In the genomic region with DNA sequence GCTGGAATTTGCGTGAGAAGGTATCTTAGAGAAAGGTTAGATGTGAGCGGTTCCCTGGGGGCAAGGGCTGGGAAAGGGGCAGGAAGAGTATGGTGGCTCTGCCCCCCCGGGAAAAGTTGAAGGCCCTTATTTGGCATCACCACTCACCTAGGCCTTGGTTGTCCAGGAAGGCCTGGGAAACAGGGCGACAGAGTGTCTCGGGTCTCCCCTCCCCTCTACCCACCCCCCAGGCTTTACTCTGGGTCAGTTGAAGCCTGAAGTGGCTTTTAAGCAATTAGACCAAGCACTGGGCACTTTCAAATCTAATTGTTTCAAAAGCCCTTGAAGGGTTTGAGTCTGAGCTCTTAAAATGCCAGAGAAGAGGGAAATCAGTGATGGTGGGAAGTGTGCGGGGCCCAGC, we compare ENCODE assay signal across 28 cellular contexts.
"Had no signal": no experiment of that assay in that cellular context is flagged by ENCODE, and none has a peak within 500 bp of the region (broad histone marks: within the 10 kb centered on the region; RNA-seq: fewer than 3 reads in every experiment).

No MANE protein-coding gene starts in this region.

- H3K9me3 ChIP-seq: SK-N-SH had no signal

- H3K4me2 ChIP-seq: SK-N-SH had no signal

- H3K27me3 ChIP-seq: brain microvascular endothelial cell had no signal

- FAIRE-seq: colon had no signal

- H3K36me3 ChIP-seq: brain microvascular endothelial cell had no signal

- H3K27ac ChIP-seq: brain microvascular endothelial cell, VCaP had no signal

- DNase-seq: activated CD4-positive, alpha-beta memory T cell treated with anti-CD3 and anti-CD28 coated beads, Interleukin-2, amount 10 ng/mL, durations not matched to agents 7 days and 5 days; activated CD4-positive, alpha-beta T cell treated with anti-CD3 and anti-CD28 coated beads, Interleukin-2, amount 50 U/mL, for 1 hour; activated CD4-positive, CD25-positive, alpha-beta regulatory T cell; activated CD8-positive, alpha-beta memory T cell treated with anti-CD3 and anti-CD28 coated beads, Interleukin-2, amount 50 U/mL, for 4 hours; activated effector memory CD4-positive, alpha-beta T cell treated with anti-CD3 and anti-CD28 coated beads, Interleukin-2, amount 50 U/mL, for 16 hours; activated naive CD4-positive, alpha-beta T cell treated with Interleukin-2 at 50 U/mL for 16 hours; activated naive CD8-positive, alpha-beta T cell treated with anti-CD3 and anti-CD28 coated beads, Interleukin-2, amount 50 U/mL, for 24 hours; activated T-cell treated with anti-CD3 and anti-CD28 coated beads, Interleukin-2, amount 50 U/mL, for 1 hour; amygdala; brain microvascular endothelial cell; cerebellar nuclear complex; Kasumi-1; NCI-H1105 treated with DMSO at 0.1 percent for 48 hours; NCI-H2029 treated with DMSO at 0.1 percent for 48 hours; NCI-H2171; NCI-H345; NCI-H510A; NCI-H526 treated with DMSO at 0.1 percent for 48 hours; NK-92 treated with Interleukin-12 subunit alpha and Interleukin-12 subunit beta, amount 100 ng/mL, for 24 hours; OCI-M1; RPMI8226; SK-N-SH; T-helper 1 cell had no signal

- H3K9ac ChIP-seq: SK-N-SH had no signal

- ATAC-seq: activated naive CD4-positive, alpha-beta T cell treated with anti-CD3 and anti-CD28 coated beads, Interleukin-2, amount 50 U/mL, for 72 hours; activated naive CD8-positive, alpha-beta T cell treated with anti-CD3 and anti-CD28 coated beads, Interleukin-2, amount 50 U/mL, for 24 hours; Panc1; Right ventricle myocardium inferior had no signal
